ENCODE assay signal across 16 cellular contexts in genomic region chr11:74646215-74646614, GRCh38. TPM values are rescaled to one million over a fixed set of nuclear protein-coding genes. Genes with fewer than 3 reads are reported as not detected.
DNase-seq lines count a peak whose midpoint lies in the region; ATAC-seq and TF ChIP-seq lines count a peak whose summit lies in the region.
"Had no signal": no experiment of that assay in that cellular context is flagged by ENCODE, and none has a peak within 500 bp of the region (broad histone marks: within the 10 kb centered on the region; RNA-seq: fewer than 3 reads in every experiment).

No MANE protein-coding gene starts in this region.

- intact Hi-C loops in esophagus muscularis mucosa (cut with DNase I) (no loop called here), uterus (cut with DNase I; ENCODE audit: low total_unique reads) (no loop called here), right lobe of liver (cut with DNase I) (no loop called here)

- no peak overlapping the region for H3K4me3 ChIP-seq in esophagus muscularis mucosa
- H3K4me3 ChIP-seq in rectal smooth muscle tissue (ENCODE audit: low read length) = no peak overlapping the region
- no peak overlapping the region for H3K4me3 ChIP-seq in uterus
- H3K4me3 ChIP-seq in right lobe of liver = no peak overlapping the region
- H3K4me3 ChIP-seq: A549 had no signal

- H3K9me3 ChIP-seq in esophagus muscularis mucosa = no peaks in the 10 kb centered on the region
- no peaks in the 10 kb centered on the region for H3K9me3 ChIP-seq in uterus
- no peaks in the 10 kb centered on the region for H3K9me3 ChIP-seq in right lobe of liver
- H3K9me3 ChIP-seq: A549, BE2C had no signal

- no peak for ATAC-seq in right lobe of liver
- ATAC-seq: A549, HepG2 had no signal

- no peak for TF ChIP-seq EP300 in esophagus muscularis mucosa (IDR thresholded peaks at IDR 0.05)

- WGBS in esophagus muscularis mucosa = 86% methylated on average over 4 of the region's 4 CpGs
- 98% methylated on average over 4 of the region's 4 CpGs for WGBS in right lobe of liver (ENCODE audit: insufficient coverage, low coverage, low lambda C conversion rate, missing lambda C conversion rate)

- DNase-seq in SK-N-DZ (ENCODE audit: low spot score) (peak; percentile 84), esophagus muscularis mucosa (ENCODE audit: extremely low spot score) (no peak), uterus (no peak), putamen (ENCODE audit: low spot score) (no peak), HuH-7.5 (ENCODE audit: low spot score) (no peak), right lobe of liver (no peak)
- DNase-seq: BE2C; CD4-positive, alpha-beta memory T cell; DMS79; EL; GOT3; H9 had no signal

- H3K4me1 ChIP-seq in esophagus muscularis mucosa = peaks cover 3 to 83% (median 71%) of the 10 kb centered on the region in 4 donors
- H3K4me1 ChIP-seq in rectal smooth muscle tissue (ENCODE audit: control insufficient read depth, insufficient read depth, low read length) = peaks cover 41% of the 10 kb centered on the region
- no peaks in the 10 kb centered on the region for H3K4me1 ChIP-seq in uterus
- H3K4me1 ChIP-seq in right lobe of liver = peaks cover 0 to 15% (median 6%) of the 10 kb centered on the region in 4 donors
- H3K4me1 ChIP-seq: A549, BE2C had no signal

- TF ChIP-seq CTCF in esophagus muscularis mucosa (IDR thresholded peaks at IDR 0.05) (no peak), uterus (IDR thresholded peaks at IDR 0.05) (no peak), right lobe of liver (IDR thresholded peaks at IDR 0.05) (no peak)

- H3K9ac ChIP-seq in rectal smooth muscle tissue (ENCODE audit: low read length) = no peak overlapping the region

- H3K27me3 ChIP-seq in esophagus muscularis mucosa (no peaks in the 10 kb centered on the region), rectal smooth muscle tissue (ENCODE audit: control insufficient read depth, insufficient read depth, low read length) (no peaks in the 10 kb centered on the region), uterus (no peaks in the 10 kb centered on the region), right lobe of liver (no peaks in the 10 kb centered on the region)
- H3K27me3 ChIP-seq: BE2C had no signal

- TF ChIP-seq POLR2A in esophagus muscularis mucosa (IDR thresholded peaks at IDR 0.05; ENCODE audit: low read depth) (no peak), uterus (IDR thresholded peaks at IDR 0.05) (no peak), right lobe of liver (IDR thresholded peaks at IDR 0.05) (no peak)

- H3K27ac ChIP-seq in esophagus muscularis mucosa (replicated peaks in 1 of 4) (peak overlapping the region; percentile 31 to 87 (median 84)), rectal smooth muscle tissue (ENCODE audit: low read depth, low read length) (peak overlapping the region; percentile 96), uterus (peak overlapping the region; percentile 70 to 84), right lobe of liver (no peak overlapping the region)
- H3K27ac ChIP-seq: A549, C4-2B had no signal

- H3K36me3 ChIP-seq in esophagus muscularis mucosa = peaks cover 0 to 9% (median 4%) of the 10 kb centered on the region in 4 donors
- peaks cover 2% of the 10 kb centered on the region for H3K36me3 ChIP-seq in rectal smooth muscle tissue (ENCODE audit: control insufficient read depth, insufficient read depth, low read length)
- H3K36me3 ChIP-seq in uterus = no peaks in the 10 kb centered on the region
- no peaks in the 10 kb centered on the region for H3K36me3 ChIP-seq in right lobe of liver

RNA-seq across cellular contexts. Expression of gene POLD3, which starts 53.8 kb away (rescaled TPM):
- 31.9 and 38.9 TPM in 2 replicates for polyA plus RNA-seq in SK-N-DZ (2014; cell fraction: cytosol; rRNA removed)
- 74.2 and 77.3 TPM in 2 replicates for polyA plus RNA-seq in SK-N-DZ (2014; cell fraction: nucleus; rRNA removed)
- total RNA-seq in esophagus muscularis mucosa (10 to 100 TPM in 1 of 4 donors, 1 to 10 TPM in 3; 9.1 to 13.6 (median 9.2) TPM), uterus (10 to 100 TPM; 10.3 to 32.1 (median 21.3) TPM), right lobe of liver (1 to 10 TPM; 2.9 to 5.7 (median 5.1) TPM)

Comparison
In these comparisons a context has a peak if more than half of its experiments do, and no peak if none do; other contexts are left out.
1. H3K27ac ChIP-seq: peak in esophagus muscularis mucosa (4 of 4), rectal smooth muscle tissue (single experiment) and uterus (2 of 2); none in right lobe of liver (0 of 3).